ENCODE assay signal across 1 cellular context in genomic region chr1:150688786-150689185, GRCh38.
TF ChIP-seq lines count a peak whose summit lies in the region.

No MANE protein-coding gene starts in this region.

TF ChIP-seq in WTC11, 78 proteins besides CTCF, POLR2A, EP300 and RAD21 (continued from another document):
- no peak for TF ChIP-seq AR (CRISPR knock-in tag; IDR thresholded peaks at IDR 0.05)
